In genomic region chr6:28134015-28134414, GRCh38 we compare ENCODE assay signal across 8 cellular contexts. TPM values are rescaled to one million over a fixed set of nuclear protein-coding genes. Genes with fewer than 3 reads are reported as not detected.
DNase-seq lines count a peak whose midpoint lies in the region; ATAC-seq and TF ChIP-seq lines count a peak whose summit lies in the region.

No MANE protein-coding gene starts in this region.

- peak; percentile 25 for TF ChIP-seq CTCF in HL-60 (IDR thresholded peaks at IDR 0.05; ENCODE audit: insufficient read depth, low read length)
- peak; percentile 71 for TF ChIP-seq CTCF in RWPE2 (IDR thresholded peaks at IDR 0.05; ENCODE audit: poor library complexity, severe bottlenecking)
- peak; percentile 49 for TF ChIP-seq CTCF in fibroblast of mammary gland (conservative IDR thresholded peaks at IDR 0.05; ENCODE audit: control insufficient read depth, insufficient read depth, low read depth, low read length)
- no peak for TF ChIP-seq CTCF in lower leg skin (IDR thresholded peaks at IDR 0.05)

- intact Hi-C loops in lower leg skin (cut with DNase I; ENCODE audit: low total_unique reads), result no loop called here

- no peaks in the 10 kb centered on the region for H3K9me3 ChIP-seq in RWPE2 (ENCODE audit: severe bottlenecking)

- no peak overlapping the region for H3K27ac ChIP-seq in HL-60 (replicated peaks)
- H3K27ac ChIP-seq in RWPE2 (ENCODE audit: poor library complexity, severe bottlenecking), result no peak overlapping the region

- H3K4me1 ChIP-seq in RWPE2 (ENCODE audit: insufficient read depth, poor library complexity, severe bottlenecking), result peaks cover 10% of the 10 kb centered on the region

- H3K27me3 ChIP-seq in HL-60 (ENCODE audit: insufficient read depth, poor library complexity, severe bottlenecking) (no peaks in the 10 kb centered on the region), RWPE2 (ENCODE audit: insufficient read depth, poor library complexity, severe bottlenecking) (no peaks in the 10 kb centered on the region)

- H3K4me3 ChIP-seq in HL-60 (replicated peaks; ENCODE audit: insufficient read depth, low read length), result no peak overlapping the region
- H3K4me3 ChIP-seq in RWPE2 (ENCODE audit: severe bottlenecking), result no peak overlapping the region
- no peak overlapping the region for H3K4me3 ChIP-seq in fibroblast of mammary gland (ENCODE audit: control insufficient read depth, low read depth, low read length)
- no peak overlapping the region for H3K4me3 ChIP-seq in lower leg skin (ENCODE audit: low read depth, poor library complexity, severe bottlenecking)

- no peak for ATAC-seq in RWPE2 (ENCODE audit: low read depth)
- no peak for ATAC-seq in HG03354 (IDR thresholded peaks at IDR 0.05; ENCODE audit: poor library complexity, severe bottlenecking, unreplicated experiment)
- no peak for ATAC-seq in HG03097 (IDR thresholded peaks at IDR 0.05; ENCODE audit: low FRiP score, unreplicated experiment)

- peak; percentile 30 for DNase-seq in NCI-H345 (lab: John Stamatoyannopoulos, UW)
- DNase-seq in NCI-H345 treated with DMSO at 0.1 percent for 48 hours (lab: John Stamatoyannopoulos, UW; ENCODE audit: unreplicated experiment), result no peak
- DNase-seq in HL-60 (ENCODE audit: low read depth in 1 of 2, low spot score in 1 of 2), result peak in 1 of 2 experiments; percentile 48
- no peak for DNase-seq in RWPE2 (ENCODE audit: low spot score)
- peak; percentile 55 for DNase-seq in fibroblast of mammary gland (ENCODE audit: low read depth)
- no peak for DNase-seq in lower leg skin (ENCODE audit: low spot score in 2 of 2)

- H3K36me3 ChIP-seq in RWPE2 (ENCODE audit: low read depth), result peaks cover 39% of the 10 kb centered on the region

- whole genome bisulfite sequencing in lower leg skin, 2 donors, result 46 to 58% methylated on average over 3 of the region's 3 CpGs

- TF ChIP-seq POLR2A in lower leg skin (IDR thresholded peaks at IDR 0.05), result no peak

RNA-seq across cellular contexts. Expression of gene ZKSCAN8, which starts 7.7 kb away (rescaled TPM):
- total RNA-seq in lower leg skin, result 10 to 100 TPM; 10.5 to 16.5 (median 11.3) TPM

RNA-seq across cellular contexts. Expression of gene ZSCAN16, which starts 9.6 kb away (rescaled TPM):
- 1 to 10 TPM; 3.9 to 6.1 (median 5.3) TPM for total RNA-seq in lower leg skin

RNA-seq across cellular contexts. Expression of gene ZNF165, which starts 53.6 kb away (rescaled TPM):
- total RNA-seq in lower leg skin, result 1 to 10 TPM in 3 of 4 donors, under 1 TPM in 1; 0.72 to 3.1 (median 1.9) TPM

Comparison
In these comparisons a context has a peak if more than half of its experiments do, and no peak if none do; other contexts are left out.
1. DNase-seq: peak in NCI-H345 (single experiment) and fibroblast of mammary gland (single experiment); none in NCI-H345 treated with DMSO at 0.1 percent for 48 hours (single experiment), RWPE2 (single experiment) and lower leg skin (0 of 2).
2. CTCF ChIP-seq: peak in HL-60 (single experiment), RWPE2 (single experiment) and fibroblast of mammary gland (single experiment); none in lower leg skin (0 of 3).